8 cellular contexts compared by ENCODE assay signal in the genomic region with DNA sequence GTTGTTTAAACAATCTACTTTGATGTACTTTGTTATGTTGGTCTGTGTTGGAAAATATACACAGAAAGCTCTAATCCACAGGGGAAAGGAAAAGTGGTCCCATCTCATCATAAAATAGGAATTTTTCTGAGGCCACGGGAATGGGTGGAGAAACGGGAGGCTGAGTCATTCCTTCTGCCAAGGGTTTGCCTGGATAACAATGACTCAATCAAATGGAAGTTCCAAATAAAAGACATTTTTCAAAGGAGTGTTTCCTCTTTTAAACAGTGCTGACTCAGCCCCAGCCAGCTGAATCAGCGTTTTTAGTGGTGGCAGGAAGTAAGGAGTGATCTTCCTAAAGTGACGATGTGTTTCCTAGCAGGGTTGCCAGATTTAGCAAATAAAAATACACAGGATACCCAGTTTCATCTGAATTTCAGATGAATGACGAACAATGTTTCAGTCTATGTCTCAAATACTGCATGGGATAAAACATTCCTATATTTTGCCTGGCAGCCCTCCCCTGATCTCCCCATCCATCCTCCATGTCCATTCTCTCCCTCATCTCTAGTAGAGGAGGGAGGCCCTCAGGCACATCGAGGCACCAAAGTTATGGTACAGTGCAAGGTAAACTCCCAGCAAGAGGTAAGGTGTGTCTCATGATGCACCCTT.
DNase-seq lines count a peak whose midpoint lies in the region; TF ChIP-seq lines count a peak whose summit lies in the region.

No MANE protein-coding gene starts in this region.

- no peaks in the 10 kb centered on the region for H3K9me3 Mint-ChIP-seq in T-helper 1 cell treated with Interleukin-12 subunit alpha and Interleukin-12 subunit beta and Interleukin-4 antibody, amounts not matched to agents 30 μg/mL and 1 μg/mL, for 36 hours

- peaks cover 19% of the 10 kb centered on the region for H3K36me3 Mint-ChIP-seq in T-helper 1 cell treated with Interleukin-12 subunit alpha and Interleukin-12 subunit beta and Interleukin-4 antibody, amounts not matched to agents 30 μg/mL and 1 μg/mL, for 36 hours (ENCODE audit: low read depth)

- H3K4me3 ChIP-seq in fibroblast of pulmonary artery (replicated peaks; ENCODE audit: low read depth, low read length): no peak overlapping the region

- H3K4me3 Mint-ChIP-seq in T-helper 1 cell treated with Interleukin-12 subunit alpha and Interleukin-12 subunit beta and Interleukin-4 antibody, amounts not matched to agents 30 μg/mL and 1 μg/mL, for 36 hours: no peak overlapping the region

- no peaks in the 10 kb centered on the region for H3K27me3 Mint-ChIP-seq in T-helper 1 cell treated with Interleukin-12 subunit alpha and Interleukin-12 subunit beta and Interleukin-4 antibody, amounts not matched to agents 30 μg/mL and 1 μg/mL, for 36 hours (ENCODE audit: low read depth)

- H3K27ac Mint-ChIP-seq in T-helper 1 cell treated with Interleukin-12 subunit alpha and Interleukin-12 subunit beta and Interleukin-4 antibody, amounts not matched to agents 30 μg/mL and 1 μg/mL, for 36 hours: peak overlapping the region; percentile 29

- no peak for TF ChIP-seq CTCF in fibroblast of pulmonary artery (IDR thresholded peaks at IDR 0.05; ENCODE audit: low read length, missing control alignments)

- DNase-seq in NOMO-1 treated with DMSO at 0.1 percent for 48 hours (lab: John Stamatoyannopoulos, UW; ENCODE audit: unreplicated experiment) (peak; percentile 27), NOMO-1 treated with dmso at 0.1 percent for 144 hours (lab: John Stamatoyannopoulos, UW; ENCODE audit: unreplicated experiment) (no peak), fibroblast of pulmonary artery (ENCODE audit: low read depth) (peak; percentile 95), occipital lobe (lab: John Stamatoyannopoulos, UW) (peak; percentile 35), ecto neural progenitor cell (ENCODE audit: low spot score) (no peak), cerebellar nuclear complex (lab: John Stamatoyannopoulos, UW) (no peak)
- no peak for DNase-seq in effector CD4-positive, alpha-beta T cell

- peaks cover 55% of the 10 kb centered on the region for H3K4me1 Mint-ChIP-seq in T-helper 1 cell treated with Interleukin-12 subunit alpha and Interleukin-12 subunit beta and Interleukin-4 antibody, amounts not matched to agents 30 μg/mL and 1 μg/mL, for 36 hours (ENCODE audit: low read depth)

Comparison
In these comparisons a context has a peak if more than half of its experiments do, and no peak if none do; other contexts are left out.
1. DNase-seq: peak in NOMO-1 treated with DMSO at 0.1 percent for 48 hours (single experiment), fibroblast of pulmonary artery (single experiment) and occipital lobe (single experiment); none in NOMO-1 treated with dmso at 0.1 percent for 144 hours (single experiment), ecto neural progenitor cell (single experiment), cerebellar nuclear complex (0 of 2) and effector CD4-positive, alpha-beta T cell (single experiment).